13 cellular contexts compared by ENCODE assay signal in genomic region chr3:11206316-11206715, GRCh38. TPM values are rescaled to one million over a fixed set of nuclear protein-coding genes. Genes with fewer than 3 reads are reported as not detected.
"Had no signal": no experiment of that assay in that cellular context is flagged by ENCODE, and none has a peak within 500 bp of the region (broad histone marks: within the 10 kb centered on the region; RNA-seq: fewer than 3 reads in every experiment).

No MANE protein-coding gene starts in this region.

- H3K4me3 ChIP-seq: colonic mucosa, hepatocyte had no signal

- H3K4me2 ChIP-seq: hepatocyte had no signal

- H3K27ac ChIP-seq: colonic mucosa, hepatocyte had no signal

- H3K79me2 ChIP-seq: hepatocyte had no signal

- H3K9me3 Mint-ChIP-seq: activated naive CD4-positive, alpha-beta T cell treated with anti-CD3 and anti-CD28 coated beads for 36 hours; T-helper 1 cell treated with Interleukin-12 subunit alpha and Interleukin-12 subunit beta and Interleukin-4 antibody, amounts not matched to agents 30 μg/mL and 1 μg/mL, for 36 hours; WTC11 had no signal

- H2AFZ ChIP-seq: hepatocyte had no signal

- H3K27ac Mint-ChIP-seq: activated CD8-positive, alpha-beta T cell treated with anti-CD3 and anti-CD28 coated beads, Interleukin-2, amount 10 ng/mL, durations not matched to agents 7 days and 5 days; activated naive CD4-positive, alpha-beta T cell treated with anti-CD3 and anti-CD28 coated beads for 36 hours; naive thymus-derived CD4-positive, alpha-beta T cell; T-helper 1 cell treated with Interleukin-12 subunit alpha and Interleukin-12 subunit beta and Interleukin-4 antibody, amounts not matched to agents 30 μg/mL and 1 μg/mL, for 36 hours; WTC11 had no signal

- H3K4me3 Mint-ChIP-seq: activated CD8-positive, alpha-beta T cell treated with anti-CD3 and anti-CD28 coated beads, Interleukin-2, amount 10 ng/mL, durations not matched to agents 7 days and 5 days; activated naive CD4-positive, alpha-beta T cell treated with anti-CD3 and anti-CD28 coated beads for 36 hours; naive thymus-derived CD4-positive, alpha-beta T cell; T-helper 1 cell treated with Interleukin-12 subunit alpha and Interleukin-12 subunit beta and Interleukin-4 antibody, amounts not matched to agents 30 μg/mL and 1 μg/mL, for 36 hours; WTC11 had no signal

- H3K36me3 ChIP-seq: colonic mucosa had no signal

- H3K27me3 ChIP-seq: colonic mucosa, hepatocyte had no signal

- DNase-seq: activated CD8-positive, alpha-beta memory T cell treated with anti-CD3 and anti-CD28 coated beads, Interleukin-2, amount 50 U/mL, for 48 hours; activated CD8-positive, alpha-beta T cell treated with anti-CD3 and anti-CD28 coated beads, Interleukin-2, amount 10 ng/mL, durations not matched to agents 7 days and 5 days; colonic mucosa; effector CD8-positive, alpha-beta T cell; kidney; naive thymus-derived CD4-positive, alpha-beta T cell; posterior cingulate gyrus; small intestine; trophoblast cell had no signal

- H3K36me3 Mint-ChIP-seq: naive thymus-derived CD4-positive, alpha-beta T cell; WTC11 had no signal

- H3K9me3 ChIP-seq: colonic mucosa had no signal

- H3K4me1 ChIP-seq: colonic mucosa had no signal

RNA-seq across cellular contexts. Expression of gene HRH1, which starts 52.0 kb away (rescaled TPM):
- total RNA-seq: WTC11 had no signal
